ENCODE assay signal across 13 cellular contexts in genomic region chr22:41562461-41562860, GRCh38. TPM values are rescaled to one million over a fixed set of nuclear protein-coding genes. Genes with fewer than 3 reads are reported as not detected.
A peak's percentile ranks its signal among the peaks of the same experiment; 100 is the strongest.
DNase-seq lines count a peak whose midpoint lies in the region; ATAC-seq, FAIRE-seq and TF ChIP-seq lines count a peak whose summit lies in the region.
"Had no signal": no experiment of that assay in that cellular context is flagged by ENCODE, and none has a peak within 500 bp of the region (broad histone marks: within the 10 kb centered on the region; RNA-seq: fewer than 3 reads in every experiment).

No MANE protein-coding gene starts in this region.

- H3K27me3 ChIP-seq in SK-N-SH (ENCODE audit: insufficient read depth) = no peaks in the 10 kb centered on the region
- H3K27me3 ChIP-seq in upper lobe of left lung = no peaks in the 10 kb centered on the region

- H3K4me3 Mint-ChIP-seq in nephron progenitor cell (peak overlapping the region; percentile 39), immature natural killer cell (no peak overlapping the region)
- H3K4me3 Mint-ChIP-seq: activated naive CD8-positive, alpha-beta T cell had no signal

- no peak for TF ChIP-seq CTCF in SK-N-SH (IDR thresholded peaks at IDR 0.05)
- TF ChIP-seq CTCF in nephron progenitor cell (IDR thresholded peaks at IDR 0.05) = no peak
- TF ChIP-seq CTCF in upper lobe of left lung (IDR thresholded peaks at IDR 0.05) = no peak

- POLR2A ChIA-PET in SK-N-SH (lab: Yijun Ruan, JAX) = no interaction called here

- H3K4me1 ChIP-seq in SK-N-SH (ENCODE audit: control insufficient read depth in 1 of 2, insufficient read depth in 2 of 2, low read depth in 1 of 2, low read length in 1 of 2) = peaks cover 3 to 31% of the 10 kb centered on the region in 2 experiments; a peak in 2 of 4 replicates
- H3K4me1 ChIP-seq in upper lobe of left lung = peaks cover 0 to 22% (median 7%) of the 10 kb centered on the region in 4 donors

- 60% methylated on average over 2 of the region's 4 CpGs for WGBS in SK-N-SH (ENCODE audit: low lambda C conversion rate)
- WGBS in upper lobe of left lung, 2 donors = 75 to 83% methylated on average over 3 to 4 of the region's 4 CpGs

- DNase-seq in SK-N-SH = no peak
- DNase-seq in nephron progenitor cell = no peak
- no peak for DNase-seq in upper lobe of left lung
- no peak for DNase-seq in immature natural killer cell
- DNase-seq in GM19239 (ENCODE audit: insufficient read length, low spot score) = no peak
- DNase-seq: 8988T; activated CD8-positive, alpha-beta memory T cell treated with anti-CD3 and anti-CD28 coated beads, Interleukin-2, amount 50 U/mL, for 48 hours; NCI-H1105; stimulated activated naive CD4-positive, alpha-beta T cell treated with Interleukin-2 at 50 U/mL for 16 hours had no signal

- H3K36me3 ChIP-seq in SK-N-SH (replicated peaks in 1 of 2; ENCODE audit: control insufficient read depth in 1 of 2, insufficient read depth in 2 of 2, low read length in 1 of 2) = no peaks in the 10 kb centered on the region
- H3K36me3 ChIP-seq in upper lobe of left lung = no peaks in the 10 kb centered on the region

- H3K79me2 ChIP-seq in SK-N-SH (ENCODE audit: insufficient read depth) = no peaks in the 10 kb centered on the region

- H3K27me3 Mint-ChIP-seq in nephron progenitor cell (ENCODE audit: low read depth, poor library complexity) (peaks cover 12% of the 10 kb centered on the region), immature natural killer cell (ENCODE audit: low read depth in 3 of 3) (peaks cover 1 to 17% (median 5%) of the 10 kb centered on the region in 3 donors)

- H3K4me1 Mint-ChIP-seq in nephron progenitor cell (peaks cover 58% of the 10 kb centered on the region), immature natural killer cell (no peaks in the 10 kb centered on the region)

- no peaks in the 10 kb centered on the region for H3K9me2 ChIP-seq in SK-N-SH

- H3K36me3 Mint-ChIP-seq in nephron progenitor cell (ENCODE audit: low read depth) (no peaks in the 10 kb centered on the region), immature natural killer cell (no peaks in the 10 kb centered on the region)
- H3K36me3 Mint-ChIP-seq: activated naive CD8-positive, alpha-beta T cell had no signal

- H3K27ac Mint-ChIP-seq in nephron progenitor cell (no peak overlapping the region), immature natural killer cell (no peak overlapping the region)
- H3K27ac Mint-ChIP-seq: activated naive CD8-positive, alpha-beta T cell had no signal

- H3K27ac ChIP-seq in SK-N-SH (ENCODE audit: low read depth in 2 of 2, low read length in 1 of 2) = peak overlapping the region in 1 of 2 experiments; percentile 71; a peak in 3 of 4 replicates
- peak overlapping the region; percentile 54 for H3K27ac ChIP-seq in cingulate gyrus (ENCODE audit: low read depth, low read length)
- H3K27ac ChIP-seq in upper lobe of left lung = peak overlapping the region in 3 of 4 donors; percentile 1 to 71 (median 46)

- H2AFZ ChIP-seq in SK-N-SH (ENCODE audit: low read depth) = no peak overlapping the region

- no peak for TF ChIP-seq RAD21 in SK-N-SH (IDR thresholded peaks at IDR 0.05; ENCODE audit: low read length)

- H3K4me2 ChIP-seq in SK-N-SH = peak overlapping the region; percentile 76; the same call in 1 of the 2 replicates

- H3K9me3 Mint-ChIP-seq in nephron progenitor cell (no peaks in the 10 kb centered on the region), immature natural killer cell (no peaks in the 10 kb centered on the region)

- TF ChIP-seq EP300 in SK-N-SH (IDR thresholded peaks at IDR 0.05; ENCODE audit: borderline replicate concordance in 1 of 2, low read depth in 1 of 2, low read length in 1 of 2) = no peak
- TF ChIP-seq EP300 in upper lobe of left lung (IDR thresholded peaks at IDR 0.05) = no peak

- H3K4me3 ChIP-seq in SK-N-SH (ENCODE audit: low read depth in 2 of 2, low read length in 1 of 2) (no peak overlapping the region), upper lobe of left lung (no peak overlapping the region)

- peaks cover 17% of the 10 kb centered on the region for H3F3A ChIP-seq in SK-N-SH (replicated peaks; ENCODE audit: insufficient read depth)

- ATAC-seq in SK-N-SH treated with all-trans-retinoic acid at 6 μM for 48 hours (no peak), upper lobe of left lung (ENCODE audit: low FRiP score in 2 of 2) (no peak), GM21529 (IDR thresholded peaks at IDR 0.05; ENCODE audit: unreplicated experiment) (no peak)

- no peak for FAIRE-seq in GM19239 (lab: Jason Lieb, UNC)

- H3K9me3 ChIP-seq in SK-N-SH = no peaks in the 10 kb centered on the region
- no peaks in the 10 kb centered on the region for H3K9me3 ChIP-seq in upper lobe of left lung

- CTCF ChIA-PET in SK-N-SH (lab: Yijun Ruan, JAX) = no interaction called here

- no peak for TF ChIP-seq POLR2A in upper lobe of left lung (IDR thresholded peaks at IDR 0.05)

- H3K9ac ChIP-seq in SK-N-SH = no peak overlapping the region

- no peaks in the 10 kb centered on the region for H4K20me1 ChIP-seq in SK-N-SH (ENCODE audit: insufficient read depth)

TF ChIP-seq in SK-N-SH, 30 proteins besides CTCF, POLR2A, EP300 and RAD21 (continues in another document):
- no peak for TF ChIP-seq ZBTB33 (IDR thresholded peaks at IDR 0.05; ENCODE audit: borderline replicate concordance, low read depth)
- no peak for TF ChIP-seq MXI1 (IDR thresholded peaks at IDR 0.05; ENCODE audit: low read depth, low read length)
- no peak for TF ChIP-seq MEF2A (IDR thresholded peaks at IDR 0.05; ENCODE audit: borderline replicate concordance, low read depth)
- no peak for TF ChIP-seq YY1 (IDR thresholded peaks at IDR 0.05; ENCODE audit: low read depth)
- TF ChIP-seq EZH2phosphoT487 (IDR thresholded peaks at IDR 0.05; ENCODE audit: borderline replicate concordance, low read depth) = no peak

TF ChIP-seq in SK-N-SH treated with all-trans-retinoic acid at 6 μM for 48 hours, 23 proteins besides CTCF, POLR2A, EP300 and RAD21:
- TF ChIP-seq ESRRG (CRISPR knock-in tag; IDR thresholded peaks at IDR 0.05) = no peak
- TF ChIP-seq GLIS3 (CRISPR knock-in tag; IDR thresholded peaks at IDR 0.05) = no peak
- no peak for TF ChIP-seq CSRNP3 (CRISPR knock-in tag; IDR thresholded peaks at IDR 0.05)
- TF ChIP-seq SNAI2 (CRISPR knock-in tag; IDR thresholded peaks at IDR 0.05) = no peak
- no peak for TF ChIP-seq RARB (CRISPR knock-in tag; IDR thresholded peaks at IDR 0.05)

RNA-seq across cellular contexts. Expression of gene CSDC2, which starts 1.7 kb away (rescaled TPM):
- polyA plus RNA-seq in SK-N-SH (2012; rRNA removed) (5.5 and 5.7 TPM in 2 replicates), immature natural killer cell (not detected)
- 2.0 and 3.4 TPM in 2 replicates for polyA plus RNA-seq in SK-N-SH (2012; cell fraction: cytosol; rRNA removed)
- polyA plus RNA-seq in SK-N-SH (2012; cell fraction: nucleus; rRNA removed) = 11.8 and 13.9 TPM in 2 replicates
- total RNA-seq in upper lobe of left lung = 1 to 10 TPM; 1.3 to 8.4 (median 5.7) TPM

RNA-seq across cellular contexts. Expression of gene POLR3H, which starts 18.2 kb away (rescaled TPM):
- polyA plus RNA-seq in SK-N-SH (2012; rRNA removed) = 22.9 and 25.8 TPM in 2 replicates
- polyA plus RNA-seq in SK-N-SH (2012; cell fraction: cytosol; rRNA removed) = 17.1 and 22.6 TPM in 2 replicates
- 16.8 and 21.7 TPM in 2 replicates for polyA plus RNA-seq in SK-N-SH (2012; cell fraction: nucleus; rRNA removed)
- 10 to 100 TPM; 35.6 to 73.5 (median 53.0) TPM for total RNA-seq in upper lobe of left lung
- 10 to 100 TPM in 2 of 3 donors, 1 to 10 TPM in 1; 9.2 to 15.4 (median 15.0) TPM for polyA plus RNA-seq in immature natural killer cell

RNA-seq across cellular contexts. Expression of gene PMM1, which starts 27.2 kb away (rescaled TPM):
- 44.3 and 46.4 TPM in 2 replicates for polyA plus RNA-seq in SK-N-SH (2012; rRNA removed)
- polyA plus RNA-seq in SK-N-SH (2012; cell fraction: cytosol; rRNA removed) = 29.1 and 34.9 TPM in 2 replicates
- 79.8 and 109 TPM in 2 replicates for polyA plus RNA-seq in SK-N-SH (2012; cell fraction: nucleus; rRNA removed)
- total RNA-seq in upper lobe of left lung = 100 to 1,000 TPM in 4 of 6 donors, 10 to 100 TPM in 2; 42.1 to 226 (median 105) TPM
- polyA plus RNA-seq in immature natural killer cell = 10 to 100 TPM; 24.1 to 31.6 (median 24.4) TPM

RNA-seq across cellular contexts. Expression of gene DESI1, which starts 58.4 kb away (rescaled TPM):
- polyA plus RNA-seq in SK-N-SH (2012; rRNA removed) (8.2 and 12.7 TPM in 2 replicates), immature natural killer cell (10 to 100 TPM; 10.4 to 18.6 (median 11.4) TPM)
- polyA plus RNA-seq in SK-N-SH (2012; cell fraction: cytosol; rRNA removed) = 6.4 and 7.9 TPM in 2 replicates
- 11.7 and 20.5 TPM in 2 replicates for polyA plus RNA-seq in SK-N-SH (2012; cell fraction: nucleus; rRNA removed)
- total RNA-seq in upper lobe of left lung = 10 to 100 TPM; 28.2 to 41.5 (median 31.1) TPM

RNA-seq across cellular contexts. Expression of gene XRCC6, which starts 58.6 kb away (rescaled TPM):
- polyA plus RNA-seq in SK-N-SH (2012; rRNA removed) (78.1 and 79.0 TPM in 2 replicates), immature natural killer cell (100 to 1,000 TPM; 351 to 473 (median 385) TPM)
- polyA plus RNA-seq in SK-N-SH (2012; cell fraction: cytosol; rRNA removed) = 91.8 and 99.0 TPM in 2 replicates
- polyA plus RNA-seq in SK-N-SH (2012; cell fraction: nucleus; rRNA removed) = 53.7 and 58.9 TPM in 2 replicates
- 100 to 1,000 TPM in 5 of 6 donors, 10 to 100 TPM in 1; 83.8 to 209 (median 167) TPM for total RNA-seq in upper lobe of left lung
